In the genomic region with DNA sequence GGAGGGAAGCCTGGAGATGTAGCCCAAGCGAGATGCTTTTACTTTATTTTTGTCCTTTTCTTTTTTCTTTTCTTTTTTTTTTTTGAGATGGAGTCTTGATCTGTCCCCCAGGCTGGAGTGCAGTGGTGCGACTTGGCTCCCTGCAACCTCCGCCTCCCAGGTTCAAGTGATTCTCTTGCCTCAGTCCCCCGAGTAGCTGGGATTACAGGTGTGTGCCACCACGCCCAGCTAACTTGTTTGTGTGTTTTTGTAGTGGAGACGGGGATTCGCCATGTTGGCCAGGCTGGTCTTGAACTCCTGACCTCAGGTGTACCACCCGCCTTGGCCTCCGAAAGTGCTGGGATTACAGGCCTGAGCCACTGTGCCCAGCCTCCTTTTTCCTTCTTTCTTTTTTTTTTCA, we compare ENCODE assay signal across 1 cellular context. TPM values are rescaled to one million over a fixed set of nuclear protein-coding genes. Genes with fewer than 3 reads are reported as not detected.
"Had no signal": no experiment of that assay in that cellular context is flagged by ENCODE, and none has a peak within 500 bp of the region (broad histone marks: within the 10 kb centered on the region; RNA-seq: fewer than 3 reads in every experiment).

No MANE protein-coding gene starts in this region.

RNA-seq across cellular contexts. Expression of a gene that starts 56.5 kb away (rescaled TPM):
- polyA plus RNA-seq: naive thymus-derived CD8-positive, alpha-beta T cell had no signal
